ENCODE assay signal across 9 cellular contexts in the genomic region with DNA sequence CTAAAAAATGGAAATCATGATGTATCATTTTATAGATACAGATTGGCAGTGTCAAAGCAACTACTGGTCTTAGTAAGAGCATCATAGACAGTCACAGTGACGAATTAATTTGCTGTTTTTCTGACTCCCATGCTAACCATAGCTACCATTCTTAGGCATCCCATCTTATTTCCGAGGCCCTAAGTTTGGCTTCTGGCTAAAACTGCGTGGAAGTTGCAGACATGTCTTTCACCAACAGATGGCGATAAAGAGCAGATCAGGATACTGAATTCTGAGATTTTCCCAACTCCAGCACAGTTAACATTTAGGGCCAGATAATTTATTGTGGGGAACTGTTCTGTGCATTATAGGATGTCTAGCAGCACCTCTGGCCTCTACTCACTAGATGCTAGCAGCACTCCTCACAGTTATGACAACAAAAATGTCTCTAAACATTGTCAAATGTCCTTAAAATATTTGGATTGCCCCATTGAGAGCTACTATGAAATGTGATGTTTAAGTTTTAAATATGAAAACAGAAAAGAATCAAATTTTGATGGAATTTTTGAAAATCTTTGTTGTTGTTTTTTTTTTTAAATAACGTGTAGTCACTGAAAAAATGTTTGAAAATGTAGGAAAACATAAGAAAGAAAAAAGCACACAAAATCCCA. TPM values are rescaled to one million over a fixed set of nuclear protein-coding genes. Genes with fewer than 3 reads are reported as not detected.
DNase-seq lines count a peak whose midpoint lies in the region; ATAC-seq, FAIRE-seq and TF ChIP-seq lines count a peak whose summit lies in the region.
"Had no signal": no experiment of that assay in that cellular context is flagged by ENCODE, and none has a peak within 500 bp of the region (broad histone marks: within the 10 kb centered on the region; RNA-seq: fewer than 3 reads in every experiment).

No MANE protein-coding gene starts in this region.

- H3K27ac Mint-ChIP-seq in activated CD4-positive, alpha-beta memory T cell treated with anti-CD3 and anti-CD28 coated beads, Interleukin-2, amount 10 ng/mL, durations not matched to agents 7 days and 5 days = no peak overlapping the region
- H3K27ac Mint-ChIP-seq: IgD-negative memory B cell had no signal

- no peak overlapping the region for H3K27ac ChIP-seq in A673 (ENCODE audit: low read depth, low read length, poor library complexity, severe bottlenecking)

- no peaks in the 10 kb centered on the region for H3K9me3 ChIP-seq in A673 (ENCODE audit: low read depth, low read length, poor library complexity, severe bottlenecking)

- no peak for ATAC-seq in GM18520 (IDR thresholded peaks at IDR 0.05; ENCODE audit: unreplicated experiment)

- CTCF ChIA-PET in A673 (lab: Charles Lee) = interaction anchor here (1.3 to 2.4 kb wide), 2 partner anchors 224 to 376 kb away, joined by 4 to 13 read pairs; no protein-coding TSS in a partner anchor
- CTCF ChIA-PET in activated CD4-positive, alpha-beta memory T cell treated with anti-CD3 and anti-CD28 coated beads, Interleukin-2, amount 10 ng/mL, durations not matched to agents 7 days and 5 days (lab: Charles Lee) = interaction anchor here (0.6 to 6.4 kb wide), 25 partner anchors 11 to 1086 kb away, joined by 3 to 244 read pairs (median 5); a partner anchor contains a TSS

- no TSS peak for BruUV-seq in A673 (replicated peaks; lab: Mats Ljungman, UMichigan)

- no peaks in the 10 kb centered on the region for H3K9me3 Mint-ChIP-seq in activated CD4-positive, alpha-beta memory T cell treated with anti-CD3 and anti-CD28 coated beads, Interleukin-2, amount 10 ng/mL, durations not matched to agents 7 days and 5 days
- H3K9me3 Mint-ChIP-seq: IgD-negative memory B cell had no signal

- H3K4me3 Mint-ChIP-seq in activated CD4-positive, alpha-beta memory T cell treated with anti-CD3 and anti-CD28 coated beads, Interleukin-2, amount 10 ng/mL, durations not matched to agents 7 days and 5 days = no peak overlapping the region
- H3K4me3 Mint-ChIP-seq: IgD-negative memory B cell had no signal

- H3K4me3 ChIP-seq in A673 (ENCODE audit: low read depth, low read length, poor library complexity, severe bottlenecking) = no peak overlapping the region

- no peaks in the 10 kb centered on the region for H3K4me1 ChIP-seq in A673 (ENCODE audit: insufficient read depth, low read length, poor library complexity, severe bottlenecking)

- DNase-seq in A673 (ENCODE audit: low spot score) = peak; percentile 57
- DNase-seq in DMS53 treated with DMSO at 0.1 percent for 48 hours (lab: John Stamatoyannopoulos, UW; ENCODE audit: unreplicated experiment) = peak; percentile 17
- peak; percentile 27 for DNase-seq in LHCN-M2 (ENCODE audit: low read depth)
- DNase-seq in activated CD4-positive, alpha-beta memory T cell treated with anti-CD3 and anti-CD28 coated beads, Interleukin-2, amount 10 ng/mL, durations not matched to agents 7 days and 5 days = peak; percentile 37
- peak; percentile 12 to 44 for DNase-seq in frontal cortex (ENCODE audit: low spot score in 2 of 2)
- peak; percentile 47 for DNase-seq in pons (ENCODE audit: low spot score)
- DNase-seq in amniotic stem cell (lab: John Stamatoyannopoulos, UW) = no peak

- POLR2A ChIA-PET in A673 (lab: Charles Lee; ENCODE audit: low non-redundant PET) = no interaction called here
- POLR2A ChIA-PET in activated CD4-positive, alpha-beta memory T cell treated with anti-CD3 and anti-CD28 coated beads, Interleukin-2, amount 10 ng/mL, durations not matched to agents 7 days and 5 days (lab: Charles Lee) = interaction anchor here (1.1 to 2.7 kb wide), 2 partner anchors 10 to 13 kb away, joined by 3 to 15 read pairs; no protein-coding TSS in a partner anchor

- no peaks in the 10 kb centered on the region for H3K4me1 Mint-ChIP-seq in activated CD4-positive, alpha-beta memory T cell treated with anti-CD3 and anti-CD28 coated beads, Interleukin-2, amount 10 ng/mL, durations not matched to agents 7 days and 5 days

- intact Hi-C loops in A673 (cut with micrococcal nuclease; ENCODE audit: unreplicated experiment) = no loop called here

- peak; percentile 76 for TF ChIP-seq CTCF in A673 (conservative IDR thresholded peaks at IDR 0.05; ENCODE audit: low read depth, low read length)

- no peaks in the 10 kb centered on the region for H3K36me3 ChIP-seq in A673 (ENCODE audit: insufficient read depth, low read length, poor library complexity, severe bottlenecking)

- peaks cover 1% of the 10 kb centered on the region for H3K27me3 Mint-ChIP-seq in activated CD4-positive, alpha-beta memory T cell treated with anti-CD3 and anti-CD28 coated beads, Interleukin-2, amount 10 ng/mL, durations not matched to agents 7 days and 5 days
- H3K27me3 Mint-ChIP-seq: IgD-negative memory B cell had no signal

- H3K27me3 ChIP-seq in A673 (replicated peaks; ENCODE audit: insufficient read depth, low read depth, low read length, poor library complexity) = no peaks in the 10 kb centered on the region

- no peaks in the 10 kb centered on the region for H3K36me3 Mint-ChIP-seq in activated CD4-positive, alpha-beta memory T cell treated with anti-CD3 and anti-CD28 coated beads, Interleukin-2, amount 10 ng/mL, durations not matched to agents 7 days and 5 days (ENCODE audit: low read depth)
- H3K36me3 Mint-ChIP-seq: IgD-negative memory B cell had no signal

- peak; percentile 40 for FAIRE-seq in frontal cortex (lab: Jason Lieb, UNC)

RNA-seq across cellular contexts. Expression of a gene that starts 16.3 kb away (rescaled TPM):
- total RNA-seq in A673 (2021) (not detected in 2 replicates), LHCN-M2 (2014; rRNA removed) (0.19 TPM in 1 of 2 replicates, not detected in the other), frontal cortex (0.41 TPM)
- polyA plus RNA-seq in LHCN-M2 (2012) = not detected
- not detected for total RNA-seq in activated CD4-positive, alpha-beta memory T cell treated with anti-CD3 and anti-CD28 coated beads, Interleukin-2, amount 10 ng/mL, durations not matched to agents 7 days and 5 days
- polyA plus RNA-seq: IgD-negative memory B cell had no signal

RNA-seq across cellular contexts. Expression of a gene that starts 27.4 kb away (rescaled TPM):
- not detected in 2 replicates for total RNA-seq in A673 (2021)
- total RNA-seq in LHCN-M2 (2014; rRNA removed) = not detected in 2 replicates
- not detected for polyA plus RNA-seq in LHCN-M2 (2012)
- total RNA-seq in activated CD4-positive, alpha-beta memory T cell treated with anti-CD3 and anti-CD28 coated beads, Interleukin-2, amount 10 ng/mL, durations not matched to agents 7 days and 5 days = not detected
- total RNA-seq in frontal cortex = not detected
- polyA plus RNA-seq: IgD-negative memory B cell had no signal

RNA-seq across cellular contexts. Expression of a gene that starts 44.1 kb away (rescaled TPM):
- not detected in 2 replicates for total RNA-seq in A673 (2021)
- not detected in 2 replicates for total RNA-seq in LHCN-M2 (2014; rRNA removed)
- polyA plus RNA-seq in LHCN-M2 (2012) = not detected
- total RNA-seq in activated CD4-positive, alpha-beta memory T cell treated with anti-CD3 and anti-CD28 coated beads, Interleukin-2, amount 10 ng/mL, durations not matched to agents 7 days and 5 days = not detected
- 0.41 TPM for total RNA-seq in frontal cortex
- polyA plus RNA-seq: IgD-negative memory B cell had no signal
